20 cellular contexts compared by ENCODE assay signal in genomic region chr5:34806532-34806931, GRCh38. TPM values are rescaled to one million over a fixed set of nuclear protein-coding genes. Genes with fewer than 3 reads are reported as not detected.
DNase-seq lines count a peak whose midpoint lies in the region; ATAC-seq and TF ChIP-seq lines count a peak whose summit lies in the region.
"Had no signal": no experiment of that assay in that cellular context is flagged by ENCODE, and none has a peak within 500 bp of the region (broad histone marks: within the 10 kb centered on the region; RNA-seq: fewer than 3 reads in every experiment).

No MANE protein-coding gene starts in this region.

- H3K9ac ChIP-seq in endodermal cell (ENCODE audit: extremely low read depth, low read length, poor library complexity, severe bottlenecking), result no peak overlapping the region
- H3K9ac ChIP-seq: BLaER1, GM23248 had no signal

- 0 out of 2 replicates have a peak, but pooled peaks cover 4% of the 10 kb centered on the region for H3F3A ChIP-seq in GM23338 (replicated peaks; ENCODE audit: low read depth)

- H3K27ac Mint-ChIP-seq in GM23338, result peak overlapping the region; percentile 52
- H3K27ac Mint-ChIP-seq in T-helper 17 cell, result peak overlapping the region; percentile 14
- no peak overlapping the region for H3K27ac Mint-ChIP-seq in endodermal cell

- no peak overlapping the region for H3K4me3 Mint-ChIP-seq in GM23338
- H3K4me3 Mint-ChIP-seq in T-helper 17 cell, result no peak overlapping the region
- H3K4me3 Mint-ChIP-seq in endodermal cell, result no peak overlapping the region
- H3K4me3 Mint-ChIP-seq: CD14-positive monocyte; CD4-positive, alpha-beta memory T cell; IgD-negative memory B cell had no signal

- WGBS in endodermal cell (ENCODE audit: insufficient coverage in 1 of 2, insufficient read length in 1 of 2), 2 experiments, result 89 to 91% methylated on average over 6 of the region's 6 CpGs

- no peak overlapping the region for H2AFZ ChIP-seq in GM23338
- H2AFZ ChIP-seq: GM23248 had no signal

- H3K36me3 Mint-ChIP-seq in GM23338 (ENCODE audit: low read depth) (peaks cover 43% of the 10 kb centered on the region), T-helper 17 cell (ENCODE audit: low read depth) (no peaks in the 10 kb centered on the region), endodermal cell (ENCODE audit: low read depth) (peaks cover 36% of the 10 kb centered on the region)
- H3K36me3 Mint-ChIP-seq: CD14-positive monocyte, IgD-negative memory B cell had no signal

- H3K9me2 ChIP-seq in GM23338 (ENCODE audit: insufficient read depth), result no peaks in the 10 kb centered on the region

- ATAC-seq in GM23338 (peak; percentile 82), T-helper 17 cell (no peak), GM19463 (IDR thresholded peaks at IDR 0.05; ENCODE audit: unreplicated experiment) (no peak), HG02571 (IDR thresholded peaks at IDR 0.05; ENCODE audit: unreplicated experiment) (no peak), GM21576 (IDR thresholded peaks at IDR 0.05; ENCODE audit: unreplicated experiment) (no peak)
- ATAC-seq: HepG2 had no signal

- H3K36me3 ChIP-seq in GM23338 (ENCODE audit: insufficient read depth), result peaks cover 29% of the 10 kb centered on the region
- H3K36me3 ChIP-seq in endodermal cell (ENCODE audit: control insufficient read depth, insufficient read depth, low read length), result peaks cover 34% of the 10 kb centered on the region
- H3K36me3 ChIP-seq: HAP-1 had no signal

- H3K27ac ChIP-seq in GM23338 (ENCODE audit: low read depth), result peak overlapping the region; percentile 87
- H3K27ac ChIP-seq in endodermal cell (ENCODE audit: low read depth, low read length), result no peak overlapping the region
- H3K27ac ChIP-seq: BLaER1, GM23248 had no signal

- H3K4me1 ChIP-seq in GM23338 (ENCODE audit: insufficient read depth) (peaks cover 18% of the 10 kb centered on the region), endodermal cell (ENCODE audit: control insufficient read depth, insufficient read depth, low read length) (no peaks in the 10 kb centered on the region)
- H3K4me1 ChIP-seq: BLaER1 had no signal

- peak overlapping the region; percentile 17; the same call in 1 of the 2 replicates for H3K4me2 ChIP-seq in GM23338
- H3K4me2 ChIP-seq: BLaER1 had no signal

- H3K9me3 Mint-ChIP-seq in GM23338 (no peaks in the 10 kb centered on the region), endodermal cell (no peaks in the 10 kb centered on the region)
- H3K9me3 Mint-ChIP-seq: CD4-positive, alpha-beta memory T cell; IgD-negative memory B cell had no signal

- H3K4me3 ChIP-seq in GM23338, result no peak overlapping the region
- H3K4me3 ChIP-seq in endodermal cell (ENCODE audit: low read length), result no peak overlapping the region
- H3K4me3 ChIP-seq: BLaER1, GM23248, HAP-1 had no signal

- H3K9me3 ChIP-seq in T-helper 17 cell (ENCODE audit: control insufficient read depth, low read length, poor library complexity, severe bottlenecking) (no peaks in the 10 kb centered on the region), endodermal cell (ENCODE audit: control insufficient read depth, low read length) (no peaks in the 10 kb centered on the region)
- H3K9me3 ChIP-seq: BLaER1, HAP-1 had no signal

- peaks cover 13% of the 10 kb centered on the region; the same call in 1 of the 2 replicates for H3K79me2 ChIP-seq in GM23338 (replicated peaks; ENCODE audit: insufficient read depth)

- peaks cover 8% of the 10 kb centered on the region for H3K27me3 Mint-ChIP-seq in GM23338 (ENCODE audit: insufficient read depth, low read depth, poor library complexity)
- H3K27me3 Mint-ChIP-seq in T-helper 17 cell, result no peaks in the 10 kb centered on the region
- no peaks in the 10 kb centered on the region for H3K27me3 Mint-ChIP-seq in endodermal cell (ENCODE audit: insufficient read depth)

- DNase-seq in GM23338 (ENCODE audit: low spot score) (peak; percentile 50), T-helper 17 cell (no peak), endodermal cell (peak; percentile 54), iPS-NIHi7 (ENCODE audit: extremely low spot score) (peak; percentile 35), Kasumi-1 (lab: John Stamatoyannopoulos, UW) (no peak)
- DNase-seq: 8988T; Calu3; CD4-positive, alpha-beta memory T cell; DMS79 treated with DMSO at 0.1 percent for 48 hours; GF-D8; GM23248; KBM-7 had no signal

- TF ChIP-seq CTCF in GM23338 (conservative IDR thresholded peaks at IDR 0.05; ENCODE audit: low read depth in 2 of 2) (no peak), endodermal cell (conservative IDR thresholded peaks at IDR 0.05) (no peak)

- no peaks in the 10 kb centered on the region; the same call in none of the 2 replicates for H4K20me1 ChIP-seq in GM23338 (replicated peaks; ENCODE audit: insufficient read depth)
- H4K20me1 ChIP-seq: BLaER1 had no signal

- H3K4me1 Mint-ChIP-seq in GM23338 (peaks cover 29% of the 10 kb centered on the region), T-helper 17 cell (no peaks in the 10 kb centered on the region), endodermal cell (peaks cover 4% of the 10 kb centered on the region)
- H3K4me1 Mint-ChIP-seq: CD4-positive, alpha-beta memory T cell; IgD-negative memory B cell had no signal

- H3K27me3 ChIP-seq in GM23338 (ENCODE audit: insufficient read depth) (no peaks in the 10 kb centered on the region), endodermal cell (ENCODE audit: control insufficient read depth, insufficient read depth, low read length, poor library complexity, severe bottlenecking) (no peaks in the 10 kb centered on the region)
- H3K27me3 ChIP-seq: BLaER1 had no signal

TF ChIP-seq in GM23338, 12 proteins besides CTCF, POLR2A, EP300 and RAD21 (continues in another document):
- TF ChIP-seq CREB1 (CRISPR knock-in tag; IDR thresholded peaks at IDR 0.05; ENCODE audit: low read depth) (no peak), STAT1 (IDR thresholded peaks at IDR 0.05; ENCODE audit: unreplicated experiment) (no peak), POLR2AphosphoS5 (IDR thresholded peaks at IDR 0.05; ENCODE audit: low read depth) (no peak), EZH2phosphoT487 (IDR thresholded peaks at IDR 0.05; ENCODE audit: unreplicated experiment) (no peak), NANOG (IDR thresholded peaks at IDR 0.05; ENCODE audit: borderline replicate concordance) (no peak), REST (IDR thresholded peaks at IDR 0.05; ENCODE audit: unreplicated experiment) (no peak), ZNF114 (CRISPR knock-in tag; IDR thresholded peaks at IDR 0.05) (no peak)

RNA-seq across cellular contexts. Expression of gene TTC23L, which starts 32.4 kb away (rescaled TPM):
- total RNA-seq in GM23338 (2014; rRNA removed; shearing (Covaris generic)), result 2.2 and 3.6 TPM in 2 replicates
- 1.1 and 2.3 TPM in 2 replicates for polyA plus RNA-seq in GM23338 (2016; fragmentation: Nextera tagmentation; extraction: Ambion mirVana)
- total RNA-seq in T-helper 17 cell (under 1 TPM; 0.42 to 0.96 TPM), endodermal cell (1 to 10 TPM in 1 of 2 donors, under 1 TPM in 1; 0.95 to 3.0 TPM)
- polyA plus RNA-seq in endodermal cell (2013, experiment 1 of 2), result 2.6 TPM
- polyA plus RNA-seq in endodermal cell (2013, experiment 2 of 2), result 1.9 TPM
- polyA plus RNA-seq: CD14-positive monocyte; CD4-positive, alpha-beta memory T cell; GM23248; IgD-negative memory B cell had no signal

Comparison
In these comparisons a context has a peak if more than half of its experiments do, and no peak if none do; other contexts are left out.
1. DNase-seq: peak in GM23338 (single experiment), endodermal cell (single experiment) and iPS-NIHi7 (single experiment); none in T-helper 17 cell (0 of 3) and Kasumi-1 (0 of 2).